In the genomic region with DNA sequence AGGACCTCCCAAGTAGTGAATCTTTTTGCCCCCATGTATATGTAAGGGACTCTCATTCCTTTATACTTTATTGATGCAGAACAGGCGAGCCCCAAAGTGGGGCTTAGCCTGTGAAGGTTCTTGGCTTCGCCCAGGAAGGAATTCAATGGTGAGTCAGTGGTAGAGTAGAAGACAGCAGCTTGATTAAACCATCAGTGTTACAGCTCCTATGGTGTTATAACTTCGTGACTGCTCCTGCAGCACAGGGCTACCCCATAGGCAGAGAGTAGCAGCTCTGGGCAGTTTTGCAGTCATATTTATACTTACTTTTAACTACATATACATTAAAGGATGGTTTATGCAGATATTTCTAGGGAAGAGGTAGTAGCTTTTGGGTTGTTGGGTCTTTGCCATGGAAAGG, we compare ENCODE assay signal across 34 cellular contexts. TPM values are rescaled to one million over a fixed set of nuclear protein-coding genes. Genes with fewer than 3 reads are reported as not detected.
"Had no signal": no experiment of that assay in that cellular context is flagged by ENCODE, and none has a peak within 500 bp of the region (broad histone marks: within the 10 kb centered on the region; RNA-seq: fewer than 3 reads in every experiment).

No MANE protein-coding gene starts in this region.

- H3K4me1 Mint-ChIP-seq: activated B cell treated with CpG ODN at 0.5 μM for 24 hours; activated CD4-positive, alpha-beta memory T cell treated with anti-CD3 and anti-CD28 coated beads, Interleukin-2, amount 10 ng/mL, durations not matched to agents 7 days and 5 days; activated CD8-positive, alpha-beta memory T cell treated with anti-CD3 and anti-CD28 coated beads, Interleukin-2, amount 10 ng/mL, durations not matched to agents 7 days and 5 days; activated naive CD8-positive, alpha-beta T cell treated with anti-CD3 and anti-CD28 coated beads for 36 hours; T-cell had no signal

- DNase-seq: activated B cell treated with CpG ODN at 0.5 μM for 24 hours; activated CD4-positive, alpha-beta memory T cell treated with anti-CD3 and anti-CD28 coated beads, Interleukin-2, amount 10 ng/mL, durations not matched to agents 7 days and 5 days; activated CD4-positive, alpha-beta T cell treated with anti-CD3 and anti-CD28 coated beads for 4 hours; activated CD4-positive, CD25-positive, alpha-beta regulatory T cell treated with anti-CD3 and anti-CD28 coated beads, Interleukin-2, amount 50 U/mL, for 72 hours; activated CD8-positive, alpha-beta memory T cell treated with anti-CD3 and anti-CD28 coated beads for 24 hours; activated CD8-positive, alpha-beta memory T cell treated with anti-CD3 and anti-CD28 coated beads, Interleukin-2, amount 10 ng/mL, durations not matched to agents 7 days and 5 days; activated CD8-positive, alpha-beta memory T cell treated with anti-CD3 and anti-CD28 coated beads, Interleukin-2, amount 50 U/mL, for 48 hours; activated effector memory CD4-positive, alpha-beta T cell treated with Interleukin-2 at 50 U/mL for 16 hours; activated naive CD4-positive, alpha-beta T cell treated with anti-CD3 and anti-CD28 coated beads, Interleukin-2, amount 50 U/mL, for 16 hours; activated naive CD8-positive, alpha-beta T cell treated with anti-CD3 and anti-CD28 coated beads for 36 hours; activated T-cell treated with anti-CD3 and anti-CD28 coated beads, Interleukin-2, amount 50 U/mL, for 48 hours; amniotic stem cell; aorta; central memory CD4-positive, alpha-beta T cell; NCI-H1105; NCI-H1417 treated with DMSO at 0.1 percent for 48 hours; NCI-H187 treated with DMSO at 0.1 percent for 48 hours; NCI-H2081; NCI-H2171 treated with DMSO at 0.1 percent for 48 hours; NCI-H2227 treated with DMSO at 0.1 percent for 48 hours; NCI-H446 treated with DMSO at 0.1 percent for 48 hours; NCI-H524; NK-92 treated with Interleukin-12 subunit alpha and Interleukin-12 subunit beta, amount 100 ng/mL, for 24 hours; PC-3; Peyer's patch; RPMI8226; SHP77 treated with DMSO at 0.1 percent for 48 hours; T-cell; T-helper 2 cell; T-helper 9 cell had no signal

- H3K36me3 Mint-ChIP-seq: activated CD8-positive, alpha-beta memory T cell treated with anti-CD3 and anti-CD28 coated beads, Interleukin-2, amount 10 ng/mL, durations not matched to agents 7 days and 5 days; activated naive CD8-positive, alpha-beta T cell treated with anti-CD3 and anti-CD28 coated beads for 36 hours; T-cell had no signal

- H3K27me3 Mint-ChIP-seq: activated B cell treated with CpG ODN at 0.5 μM for 24 hours had no signal

- H3K36me3 ChIP-seq: breast epithelium, Peyer's patch had no signal

- H3K4me1 ChIP-seq: breast epithelium, Peyer's patch had no signal

- ATAC-seq: activated CD8-positive, alpha-beta memory T cell treated with anti-CD3 and anti-CD28 coated beads, Interleukin-2, amount 10 ng/mL, durations not matched to agents 7 days and 5 days; PC-3; SK-N-SH treated with all-trans-retinoic acid at 6 μM for 48 hours; T-cell had no signal

- H3K27ac ChIP-seq: breast epithelium, KMS-11, Peyer's patch, VCaP had no signal

- H3K9ac ChIP-seq: KMS-11 had no signal

- H3K9me3 ChIP-seq: breast epithelium, Peyer's patch had no signal

- H3K9me3 Mint-ChIP-seq: activated B cell treated with CpG ODN at 0.5 μM for 24 hours; activated CD4-positive, alpha-beta memory T cell treated with anti-CD3 and anti-CD28 coated beads, Interleukin-2, amount 10 ng/mL, durations not matched to agents 7 days and 5 days; activated naive CD8-positive, alpha-beta T cell treated with anti-CD3 and anti-CD28 coated beads for 36 hours; T-cell had no signal

- H3K27ac Mint-ChIP-seq: activated B cell treated with CpG ODN at 0.5 μM for 24 hours; activated CD4-positive, alpha-beta memory T cell treated with anti-CD3 and anti-CD28 coated beads, Interleukin-2, amount 10 ng/mL, durations not matched to agents 7 days and 5 days; activated CD8-positive, alpha-beta memory T cell treated with anti-CD3 and anti-CD28 coated beads, Interleukin-2, amount 10 ng/mL, durations not matched to agents 7 days and 5 days; activated naive CD8-positive, alpha-beta T cell treated with anti-CD3 and anti-CD28 coated beads for 36 hours; T-cell had no signal

- H3K4me3 Mint-ChIP-seq: activated B cell treated with CpG ODN at 0.5 μM for 24 hours; activated CD4-positive, alpha-beta memory T cell treated with anti-CD3 and anti-CD28 coated beads, Interleukin-2, amount 10 ng/mL, durations not matched to agents 7 days and 5 days; activated CD8-positive, alpha-beta memory T cell treated with anti-CD3 and anti-CD28 coated beads, Interleukin-2, amount 10 ng/mL, durations not matched to agents 7 days and 5 days; activated naive CD8-positive, alpha-beta T cell treated with anti-CD3 and anti-CD28 coated beads for 36 hours; T-cell had no signal

- H3K4me2 ChIP-seq: KMS-11 had no signal

- H3K27me3 ChIP-seq: breast epithelium, Peyer's patch had no signal

- H3K4me3 ChIP-seq: breast epithelium, Peyer's patch had no signal

RNA-seq across cellular contexts. Expression of a gene that starts 11.0 kb away (rescaled TPM):
- total RNA-seq: activated B cell treated with CpG ODN at 0.5 μM for 24 hours had no signal
